Comparison of ENCODE assay signal across 10 cellular contexts in the genomic region with DNA sequence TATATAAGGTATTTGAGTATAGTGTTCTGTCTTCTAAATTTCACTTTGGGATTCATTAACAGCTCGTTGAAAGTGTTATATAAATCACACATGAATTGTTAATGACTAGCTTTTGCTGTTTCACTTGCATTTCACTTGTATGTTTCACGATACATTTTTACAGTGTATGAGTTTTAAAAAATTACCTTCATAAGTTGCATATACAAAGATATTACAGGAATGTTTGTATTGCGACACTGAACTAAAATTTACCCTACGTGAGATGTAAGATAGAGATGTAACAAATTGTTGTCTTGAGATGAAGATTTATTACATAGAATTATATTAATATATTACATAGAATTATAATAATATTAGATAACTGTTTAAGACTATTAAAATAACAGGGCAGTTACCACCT. TPM values are rescaled to one million over a fixed set of nuclear protein-coding genes. Genes with fewer than 3 reads are reported as not detected.
DNase-seq lines count a peak whose midpoint lies in the region; ATAC-seq, FAIRE-seq and TF ChIP-seq lines count a peak whose summit lies in the region.
"Had no signal": no experiment of that assay in that cellular context is flagged by ENCODE, and none has a peak within 500 bp of the region (broad histone marks: within the 10 kb centered on the region; RNA-seq: fewer than 3 reads in every experiment).

No MANE protein-coding gene starts in this region.

- TF ChIP-seq EP300 in SK-N-SH (IDR thresholded peaks at IDR 0.05; ENCODE audit: borderline replicate concordance in 1 of 2, low read depth in 1 of 2, low read length in 1 of 2), result no peak

- H3K27ac Mint-ChIP-seq in WTC11 (no peak overlapping the region), glutamatergic neuron (ENCODE audit: unreplicated experiment) (no peak overlapping the region)
- no peak overlapping the region for H3K27ac Mint-ChIP-seq in stimulated activated effector memory CD8-positive, alpha-beta T cell treated with anti-CD3 and anti-CD28 coated beads, Interleukin-12 subunit alpha, Interleukin-12 subunit beta, amount 100 ng/mL, for 72 hours

- TF ChIP-seq RAD21 in SK-N-SH (IDR thresholded peaks at IDR 0.05; ENCODE audit: low read length), result no peak

- H3K27me3 Mint-ChIP-seq in WTC11 (ENCODE audit: low read depth) (peaks cover 19% of the 10 kb centered on the region), glutamatergic neuron (ENCODE audit: unreplicated experiment) (peaks cover 4% of the 10 kb centered on the region)

- no peak overlapping the region for H3K27ac ChIP-seq in SK-N-SH (ENCODE audit: low read depth in 2 of 2, low read length in 1 of 2)

- H3K9me2 ChIP-seq in SK-N-SH, result no peaks in the 10 kb centered on the region

- 74% methylated on average over 4 of the region's 4 CpGs for WGBS in SK-N-SH (ENCODE audit: low lambda C conversion rate)

- H3K9me3 Mint-ChIP-seq in WTC11 (peaks cover 8% of the 10 kb centered on the region), glutamatergic neuron (ENCODE audit: unreplicated experiment) (peaks cover 3% of the 10 kb centered on the region)
- no peaks in the 10 kb centered on the region for H3K9me3 Mint-ChIP-seq in stimulated activated effector memory CD8-positive, alpha-beta T cell treated with anti-CD3 and anti-CD28 coated beads, Interleukin-12 subunit alpha, Interleukin-12 subunit beta, amount 100 ng/mL, for 72 hours

- ATAC-seq in SK-N-SH treated with all-trans-retinoic acid at 6 μM for 48 hours (no peak), WTC11 (no peak), GM19452 (IDR thresholded peaks at IDR 0.05; ENCODE audit: unreplicated experiment) (no peak)
- ATAC-seq in stimulated activated effector memory CD8-positive, alpha-beta T cell treated with anti-CD3 and anti-CD28 coated beads, Interleukin-12 subunit alpha, Interleukin-12 subunit beta, amount 100 ng/mL, for 72 hours, result no peak

- H3F3A ChIP-seq in SK-N-SH (replicated peaks; ENCODE audit: insufficient read depth), result peaks cover 4% of the 10 kb centered on the region

- no peak overlapping the region for H2AFZ ChIP-seq in SK-N-SH (ENCODE audit: low read depth)

- H3K36me3 Mint-ChIP-seq in WTC11 (peaks cover 36% of the 10 kb centered on the region), glutamatergic neuron (ENCODE audit: unreplicated experiment) (peaks cover 4% of the 10 kb centered on the region)
- peaks cover 58% of the 10 kb centered on the region for H3K36me3 Mint-ChIP-seq in stimulated activated effector memory CD8-positive, alpha-beta T cell treated with anti-CD3 and anti-CD28 coated beads, Interleukin-12 subunit alpha, Interleukin-12 subunit beta, amount 100 ng/mL, for 72 hours

- no peaks in the 10 kb centered on the region for H4K20me1 ChIP-seq in SK-N-SH (ENCODE audit: insufficient read depth)

- H3K4me1 Mint-ChIP-seq in WTC11 (peaks cover 19% of the 10 kb centered on the region), glutamatergic neuron (ENCODE audit: low read depth, unreplicated experiment) (peaks cover 5% of the 10 kb centered on the region)
- H3K4me1 Mint-ChIP-seq in stimulated activated effector memory CD8-positive, alpha-beta T cell treated with anti-CD3 and anti-CD28 coated beads, Interleukin-12 subunit alpha, Interleukin-12 subunit beta, amount 100 ng/mL, for 72 hours, result peaks cover 16% of the 10 kb centered on the region

- peaks cover 44% of the 10 kb centered on the region for H3K79me2 ChIP-seq in SK-N-SH (ENCODE audit: insufficient read depth)

- CTCF ChIA-PET in SK-N-SH (lab: Yijun Ruan, JAX) (interaction anchor here (0.9 to 2.1 kb wide), 2 partner anchors 9 to 420 kb away, joined by 3 to 5 read pairs; no protein-coding TSS in a partner anchor), WTC11 (lab: Charles Lee) (interaction anchor here (1.1 kb wide), 1 partner anchor 16 kb away, joined by 4 read pairs; no protein-coding TSS in a partner anchor)

- H3K9ac ChIP-seq in SK-N-SH, result peak overlapping the region; percentile 87

- no peaks in the 10 kb centered on the region for H3K27me3 ChIP-seq in SK-N-SH (ENCODE audit: insufficient read depth)

- FAIRE-seq in frontal cortex (lab: Jason Lieb, UNC) (no peak), H54 (lab: Jason Lieb, UNC) (no peak)

- DNase-seq in SK-N-SH, result no peak
- DNase-seq in WTC11 (ENCODE audit: low spot score), result no peak
- no peak for DNase-seq in glutamatergic neuron
- no peak for DNase-seq in stimulated activated effector memory CD8-positive, alpha-beta T cell treated with anti-CD3 and anti-CD28 coated beads, Interleukin-12 subunit alpha, Interleukin-12 subunit beta, amount 100 ng/mL, for 72 hours (ENCODE audit: low spot score in 2 of 2)
- no peak for DNase-seq in frontal cortex (ENCODE audit: low spot score in 2 of 2)
- DNase-seq in H54 (ENCODE audit: insufficient read length, low spot score), result no peak
- DNase-seq: hippocampal formation, NCI-H1694 treated with DMSO at 0.1 percent for 48 hours had no signal

- no peaks in the 10 kb centered on the region; the same call in 1 of the 2 replicates for H3K9me3 ChIP-seq in SK-N-SH

- H3K4me3 ChIP-seq in SK-N-SH (ENCODE audit: low read depth in 2 of 2, low read length in 1 of 2), result peak overlapping the region; percentile 87 to 94

- H3K4me2 ChIP-seq in SK-N-SH, result peak overlapping the region; percentile 85

- peak overlapping the region; percentile 78 for H3K4me3 Mint-ChIP-seq in WTC11
- peak overlapping the region; percentile 86 for H3K4me3 Mint-ChIP-seq in glutamatergic neuron (ENCODE audit: unreplicated experiment)
- H3K4me3 Mint-ChIP-seq in stimulated activated effector memory CD8-positive, alpha-beta T cell treated with anti-CD3 and anti-CD28 coated beads, Interleukin-12 subunit alpha, Interleukin-12 subunit beta, amount 100 ng/mL, for 72 hours, result peak overlapping the region; percentile 82

- H3K4me1 ChIP-seq in SK-N-SH (ENCODE audit: control insufficient read depth in 1 of 2, insufficient read depth in 2 of 2, low read depth in 1 of 2, low read length in 1 of 2), result peaks cover 0 to 5% of the 10 kb centered on the region in 2 experiments; a peak in 3 of 4 replicates

- H3K36me3 ChIP-seq in SK-N-SH (replicated peaks in 1 of 2; ENCODE audit: control insufficient read depth in 1 of 2, insufficient read depth in 2 of 2, low read length in 1 of 2), result peaks cover 34 to 42% of the 10 kb centered on the region in 2 experiments

- no peak for TF ChIP-seq POLR2A in H54 (IDR thresholded peaks at IDR 0.05; ENCODE audit: low read depth, low read length)

- POLR2A ChIA-PET in SK-N-SH (lab: Yijun Ruan, JAX) (no interaction called here), WTC11 (lab: Charles Lee) (interaction anchor here (0.7 to 0.8 kb wide), 2 partner anchors 20 to 188 kb away, joined by 3 to 5 read pairs; no protein-coding TSS in a partner anchor)

- TF ChIP-seq CTCF in SK-N-SH (IDR thresholded peaks at IDR 0.05) (no peak), WTC11 (IDR thresholded peaks at IDR 0.05) (no peak), glutamatergic neuron (IDR thresholded peaks at IDR 0.05; ENCODE audit: partially characterized antibody, unreplicated experiment) (no peak)

TF ChIP-seq in SK-N-SH, 30 proteins besides CTCF, POLR2A, EP300 and RAD21 (continues in another document):
- no peak for TF ChIP-seq SIN3A (IDR thresholded peaks at IDR 0.05; ENCODE audit: borderline replicate concordance, low read depth, low read length)
- no peak for TF ChIP-seq RXRA (IDR thresholded peaks at IDR 0.05; ENCODE audit: borderline replicate concordance, low read depth)
- TF ChIP-seq TCF12 (IDR thresholded peaks at IDR 0.05), result no peak
- no peak for TF ChIP-seq FOXJ3 (CRISPR knock-in tag; IDR thresholded peaks at IDR 0.05)
- TF ChIP-seq EZH2phosphoT487 (IDR thresholded peaks at IDR 0.05; ENCODE audit: borderline replicate concordance, low read depth), result no peak

TF ChIP-seq in SK-N-SH treated with all-trans-retinoic acid at 6 μM for 48 hours, 23 proteins besides CTCF, POLR2A, EP300 and RAD21 (continues in another document):
- no peak for TF ChIP-seq TCF4 (CRISPR knock-in tag; IDR thresholded peaks at IDR 0.05; ENCODE audit: borderline replicate concordance)
- no peak for TF ChIP-seq ZNF565 (CRISPR knock-in tag; conservative IDR thresholded peaks at IDR 0.05; ENCODE audit: low read depth)

TF ChIP-seq in WTC11, 78 proteins besides CTCF, POLR2A, EP300 and RAD21 (continues in another document):
- no peak for TF ChIP-seq PRRX2 (CRISPR knock-in tag; IDR thresholded peaks at IDR 0.05)
- no peak for TF ChIP-seq FOXP1 (CRISPR knock-in tag; IDR thresholded peaks at IDR 0.05; ENCODE audit: borderline replicate concordance)
- TF ChIP-seq, protein P1, sequence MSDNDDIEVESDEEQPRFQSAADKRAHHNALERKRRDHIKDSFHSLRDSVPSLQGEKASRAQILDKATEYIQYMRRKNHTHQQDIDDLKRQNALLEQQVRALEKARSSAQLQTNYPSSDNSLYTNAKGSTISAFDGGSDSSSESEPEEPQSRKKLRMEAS (CRISPR knock-in tag; IDR thresholded peaks at IDR 0.05), result no peak
- TF ChIP-seq, protein P2, sequence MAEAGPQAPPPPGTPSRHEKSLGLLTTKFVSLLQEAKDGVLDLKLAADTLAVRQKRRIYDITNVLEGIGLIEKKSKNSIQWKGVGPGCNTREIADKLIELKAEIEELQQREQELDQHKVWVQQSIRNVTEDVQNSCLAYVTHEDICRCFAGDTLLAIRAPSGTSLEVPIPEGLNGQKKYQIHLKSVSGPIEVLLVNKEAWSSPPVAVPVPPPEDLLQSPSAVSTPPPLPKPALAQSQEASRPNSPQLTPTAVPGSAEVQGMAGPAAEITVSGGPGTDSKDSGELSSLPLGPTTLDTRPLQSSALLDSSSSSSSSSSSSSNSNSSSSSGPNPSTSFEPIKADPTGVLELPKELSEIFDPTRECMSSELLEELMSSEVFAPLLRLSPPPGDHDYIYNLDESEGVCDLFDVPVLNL (CRISPR knock-in tag; IDR thresholded peaks at IDR 0.05; ENCODE audit: borderline replicate concordance, low read depth), result no peak
- no peak for TF ChIP-seq EMX1 (CRISPR knock-in tag; IDR thresholded peaks at IDR 0.05)
- TF ChIP-seq JAZF1 (CRISPR knock-in tag; IDR thresholded peaks at IDR 0.05), result no peak
- TF ChIP-seq NR2C2 (CRISPR knock-in tag; IDR thresholded peaks at IDR 0.05), result no peak

RNA-seq across cellular contexts. Expression of a gene that starts 1.5 kb away (rescaled TPM):
- polyA plus RNA-seq in SK-N-SH (2012; rRNA removed), result 56.9 and 77.2 TPM in 2 replicates
- polyA plus RNA-seq in SK-N-SH (2012; cell fraction: cytosol; rRNA removed), result 61.0 and 69.3 TPM in 2 replicates
- 97.4 and 179 TPM in 2 replicates for polyA plus RNA-seq in SK-N-SH (2012; cell fraction: nucleus; rRNA removed)
- total RNA-seq in WTC11 (2021), result 65.6 to 73.5 TPM (median 67.9 TPM) in 3 replicates
- total RNA-seq in glutamatergic neuron (ENCODE audit: unreplicated experiment), result 85.1 TPM
- total RNA-seq in frontal cortex, result 40.8 TPM

RNA-seq across cellular contexts. Expression of a gene that starts 45.2 kb away (rescaled TPM):
- polyA plus RNA-seq in SK-N-SH (2012; rRNA removed), result 63.2 and 74.4 TPM in 2 replicates
- polyA plus RNA-seq in SK-N-SH (2012; cell fraction: cytosol; rRNA removed), result 59.8 and 69.6 TPM in 2 replicates
- polyA plus RNA-seq in SK-N-SH (2012; cell fraction: nucleus; rRNA removed), result 154 and 180 TPM in 2 replicates
- total RNA-seq in WTC11 (2021) (64.2 to 71.9 TPM (median 68.7 TPM) in 3 replicates), glutamatergic neuron (ENCODE audit: unreplicated experiment) (108 TPM), frontal cortex (43.6 TPM)

RNA-seq across cellular contexts. Expression of a gene that starts 57.2 kb away (rescaled TPM):
- polyA plus RNA-seq in SK-N-SH (2012; rRNA removed), result not detected in 2 replicates
- not detected in 2 replicates for polyA plus RNA-seq in SK-N-SH (2012; cell fraction: cytosol; rRNA removed)
- polyA plus RNA-seq in SK-N-SH (2012; cell fraction: nucleus; rRNA removed), result not detected in 2 replicates
- total RNA-seq in WTC11 (2021) (not detected in 3 replicates), glutamatergic neuron (ENCODE audit: unreplicated experiment) (not detected), frontal cortex (not detected)
